In the genomic region with DNA sequence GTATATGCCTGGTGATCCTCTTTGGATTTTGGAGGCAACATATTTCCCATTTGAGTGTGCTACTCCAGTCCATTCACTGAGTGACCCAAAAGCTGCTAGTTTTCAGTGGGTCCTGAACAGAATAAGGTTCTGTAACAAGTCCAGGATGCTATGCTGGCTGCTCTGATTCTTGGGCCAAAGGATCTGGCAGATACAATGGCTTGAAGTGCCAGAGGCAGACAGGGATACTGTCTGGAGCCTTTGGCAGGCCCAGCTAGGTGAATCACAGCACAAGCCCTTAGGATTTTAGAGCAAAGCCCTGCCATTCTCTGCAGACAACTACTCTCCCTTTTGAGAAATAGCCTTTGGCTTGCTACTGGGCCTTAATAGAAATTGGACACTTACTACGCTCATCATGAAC, we compare ENCODE assay signal across 5 cellular contexts. TPM values are rescaled to one million over a fixed set of nuclear protein-coding genes. Genes with fewer than 3 reads are reported as not detected.
"Had no signal": no experiment of that assay in that cellular context is flagged by ENCODE, and none has a peak within 500 bp of the region (broad histone marks: within the 10 kb centered on the region; RNA-seq: fewer than 3 reads in every experiment).

No MANE protein-coding gene starts in this region.

- DNase-seq: H7, HFFc6, KBM-7 had no signal

RNA-seq across cellular contexts. Expression of a gene that starts 40.6 kb away (rescaled TPM):
- total RNA-seq: HepG2, HFFc6, HT1080 had no signal
